8 cellular contexts compared by ENCODE assay signal in the genomic region with DNA sequence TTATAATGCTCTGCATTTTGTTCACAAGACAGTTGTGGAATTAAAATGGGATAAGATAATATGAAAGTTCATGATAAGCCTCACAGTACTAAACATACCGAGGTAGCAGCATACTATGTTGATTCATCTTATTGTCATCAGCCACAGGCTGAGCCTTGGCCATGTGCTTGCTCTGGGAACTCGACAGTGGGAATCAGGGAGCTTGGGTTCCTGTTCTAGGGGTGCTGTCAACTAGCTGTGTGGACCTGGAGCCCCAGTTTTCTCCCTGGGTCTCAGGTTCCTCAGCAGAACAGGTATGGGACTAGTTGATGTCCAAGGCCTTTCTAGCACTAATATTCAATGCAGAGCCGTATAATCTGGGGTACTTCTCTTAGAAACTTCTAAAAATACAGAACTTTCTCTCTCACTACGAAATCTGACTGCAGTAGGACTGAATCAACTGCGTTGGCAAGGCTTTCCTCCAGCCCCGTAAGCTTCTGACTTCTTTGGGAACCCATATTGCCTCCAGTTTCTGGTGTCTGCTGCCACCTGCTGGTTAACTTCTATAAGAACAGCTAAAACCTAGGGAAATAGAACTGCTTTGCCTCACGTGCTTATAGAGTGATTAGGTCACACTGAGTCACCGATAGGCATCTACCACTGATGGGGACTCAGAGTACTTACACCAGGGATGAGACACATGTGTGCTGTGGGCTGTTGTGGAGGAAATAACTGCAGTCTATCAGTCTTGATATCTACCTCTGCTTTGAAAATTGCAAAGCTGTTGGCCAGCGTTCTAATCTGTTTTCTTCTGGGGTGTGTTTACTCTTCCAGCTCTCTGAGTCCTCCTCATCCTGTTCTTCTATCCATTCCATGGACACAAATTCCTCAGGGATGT.
A peak's percentile ranks its signal among the peaks of the same experiment; 100 is the strongest.
DNase-seq lines count a peak whose midpoint lies in the region; ATAC-seq and TF ChIP-seq lines count a peak whose summit lies in the region.

No MANE protein-coding gene starts in this region.

- H3K4me1 Mint-ChIP-seq in activated naive CD8-positive, alpha-beta T cell treated with anti-CD3 and anti-CD28 coated beads, Interleukin-2, amount 50 U/mL, for 24 hours = peaks cover 31% of the 10 kb centered on the region

- TF ChIP-seq RAD21 in HCT116 (IDR thresholded peaks at IDR 0.05; ENCODE audit: low read depth) = peak; percentile 96

- 14 to 17% (median 16%) methylated on average over 9 of the region's 9 CpGs for WGBS in heart left ventricle, 4 donors
- 17 to 22% (median 20%) methylated on average over 9 of the region's 9 CpGs for WGBS in psoas muscle, 3 donors

- CTCF ChIA-PET in HCT116 (lab: Charles Lee) = interaction anchor here (0.5 to 3.8 kb wide), 26 partner anchors 8 to 953 kb away, joined by 3 to 83 read pairs (median 4); a partner anchor contains a TSS

- TF ChIP-seq CTCF in DND-41 (IDR thresholded peaks at IDR 0.05; ENCODE audit: borderline replicate concordance, extremely low read depth, low read length, poor library complexity, severe bottlenecking) (peak; percentile 91), HCT116 (IDR thresholded peaks at IDR 0.05 in 2 of 3, conservative IDR thresholded peaks at IDR 0.05 in 1 of 3; ENCODE audit: borderline replicate concordance in 1 of 3, insufficient read depth in 1 of 3, low read depth in 2 of 3, low read length in 2 of 3) (peak; percentile 63 to 91 (median 83)), heart left ventricle (IDR thresholded peaks at IDR 0.05) (peak; percentile 73 to 93 (median 86)), psoas muscle (IDR thresholded peaks at IDR 0.05) (peak; percentile 91), upper lobe of right lung (IDR thresholded peaks at IDR 0.05) (peak; percentile 85)

- RAD21 ChIA-PET in HCT116 (lab: Charles Lee; ENCODE audit: low non-redundant PET in 1 of 2, low total read pairs in 2 of 2, uncharacterized antibody in 2 of 2, unreplicated experiment in 2 of 2) = interaction anchor here (0.6 to 1.4 kb wide), 6 partner anchors 231 to 763 kb away, joined by 3 to 9 read pairs (median 3); no protein-coding TSS in a partner anchor

- DNase-seq in DND-41 = peak; percentile 71
- peak; percentile 91 for DNase-seq in HCT116 (ENCODE audit: low read depth, low spot score)
- peak; percentile 75 for DNase-seq in NCI-H1436 (lab: John Stamatoyannopoulos, UW)
- peak; percentile 89 for DNase-seq in SW480 (ENCODE audit: low spot score)
- DNase-seq in activated naive CD8-positive, alpha-beta T cell treated with anti-CD3 and anti-CD28 coated beads, Interleukin-2, amount 50 U/mL, for 24 hours = peak; percentile 68
- DNase-seq in heart left ventricle = peak in 4 of 5 donors; percentile 76 to 81 (median 78)
- DNase-seq in psoas muscle = peak; percentile 66 to 71
- no peak for DNase-seq in upper lobe of right lung

- H3K4me3 ChIP-seq in DND-41 (ENCODE audit: low read depth in 1 of 2, low read length in 2 of 2) (no peak overlapping the region), HCT116 (replicated peaks in 1 of 2; ENCODE audit: low read depth in 1 of 2, low read length in 2 of 2) (peak overlapping the region in 1 of 2 experiments; percentile 11; a peak in 1 of 4 replicates), heart left ventricle (no peak overlapping the region), psoas muscle (peak overlapping the region; percentile 20), upper lobe of right lung (no peak overlapping the region)

- H3K9ac ChIP-seq in DND-41 (ENCODE audit: low read depth, low read length) = no peak overlapping the region
- peak overlapping the region; percentile 5; the same call in 1 of the 2 replicates for H3K9ac ChIP-seq in HCT116 (ENCODE audit: low read length)

- no peaks in the 10 kb centered on the region for H3K27me3 Mint-ChIP-seq in activated naive CD8-positive, alpha-beta T cell treated with anti-CD3 and anti-CD28 coated beads, Interleukin-2, amount 50 U/mL, for 24 hours

- no TSS peak for BruUV-seq in HCT116 (replicated peaks; lab: Mats Ljungman, UMichigan)

- peaks cover 1% of the 10 kb centered on the region for H3K36me3 Mint-ChIP-seq in activated naive CD8-positive, alpha-beta T cell treated with anti-CD3 and anti-CD28 coated beads, Interleukin-2, amount 50 U/mL, for 24 hours (ENCODE audit: low read depth)

- intact Hi-C loops in HCT116 (cut with micrococcal nuclease) (loop anchor here (1.0 to 10.0 kb wide), 5 partner anchors 231 to 749 kb away; a partner anchor contains a TSS), heart left ventricle (cut with DNase I) (loop anchor here in 8 of 10 donors (1.0 to 10.0 kb wide), 4 partner anchors 111 to 261 kb away; a partner anchor contains a TSS), psoas muscle (cut with DNase I) (loop anchor here (1.0 to 2.0 kb wide), 2 partner anchors 261 kb away; no protein-coding TSS in a partner anchor), upper lobe of right lung (cut with DNase I) (loop anchor here (10.0 kb wide), 1 partner anchor 261 kb away; a partner anchor contains a TSS)

- H3K9me3 Mint-ChIP-seq in activated naive CD8-positive, alpha-beta T cell treated with anti-CD3 and anti-CD28 coated beads, Interleukin-2, amount 50 U/mL, for 24 hours = no peaks in the 10 kb centered on the region

- no peak overlapping the region for H3K27ac ChIP-seq in DND-41 (ENCODE audit: low read length)
- no peak overlapping the region for H3K27ac ChIP-seq in HCT116 (ENCODE audit: low read depth, low read length)
- peak overlapping the region in 7 of 12 donors; percentile 31 to 70 (median 44) for H3K27ac ChIP-seq in heart left ventricle
- H3K27ac ChIP-seq in psoas muscle = no peak overlapping the region
- H3K27ac ChIP-seq in upper lobe of right lung = peak overlapping the region; percentile 32

- H2AFZ ChIP-seq in DND-41 (ENCODE audit: low read depth, low read length) = peak overlapping the region; percentile 53
- peak overlapping the region; percentile 79 for H2AFZ ChIP-seq in HCT116 (ENCODE audit: low read depth, low read length, poor library complexity, severe bottlenecking)

- H3K27ac Mint-ChIP-seq in activated naive CD8-positive, alpha-beta T cell treated with anti-CD3 and anti-CD28 coated beads, Interleukin-2, amount 50 U/mL, for 24 hours = no peak overlapping the region

- H3K4me3 Mint-ChIP-seq in activated naive CD8-positive, alpha-beta T cell treated with anti-CD3 and anti-CD28 coated beads, Interleukin-2, amount 50 U/mL, for 24 hours = peak overlapping the region; percentile 47

- TF ChIP-seq POLR2A in HCT116 (IDR thresholded peaks at IDR 0.05; ENCODE audit: borderline replicate concordance, extremely low read depth, insufficient read depth, insufficient read length) (no peak), heart left ventricle (IDR thresholded peaks at IDR 0.05) (no peak)

- POLR2A ChIA-PET in HCT116 (lab: Charles Lee) = interaction anchor here (1.0 kb wide), 1 partner anchor 231 kb away, joined by 3 read pairs; no protein-coding TSS in a partner anchor

- no peak overlapping the region for H3K4me2 ChIP-seq in DND-41 (ENCODE audit: insufficient read depth, low read length)
- peak overlapping the region; percentile 64 for H3K4me2 ChIP-seq in HCT116 (ENCODE audit: low read length)

- H3K27me3 ChIP-seq in DND-41 (ENCODE audit: insufficient read depth, low read length, poor library complexity) (no peaks in the 10 kb centered on the region), HCT116 (ENCODE audit: insufficient read depth, low read length) (no peaks in the 10 kb centered on the region), heart left ventricle (no peaks in the 10 kb centered on the region), psoas muscle (ENCODE audit: insufficient read depth in 3 of 3, low read length in 2 of 3) (no peaks in the 10 kb centered on the region), upper lobe of right lung (no peaks in the 10 kb centered on the region)

- ATAC-seq in DND-41 (ENCODE audit: insufficient read depth, low read depth) (peak; percentile 94), HCT116 (peak; percentile 93), heart left ventricle (peak; percentile 22 to 85 (median 84)), psoas muscle (peak; percentile 83 to 97 (median 93)), upper lobe of right lung (peak; percentile 94)
- ATAC-seq in activated naive CD8-positive, alpha-beta T cell treated with anti-CD3 and anti-CD28 coated beads, Interleukin-2, amount 50 U/mL, for 24 hours = peak; percentile 100

- H4K20me1 ChIP-seq in DND-41 (ENCODE audit: insufficient read depth, low read length) (no peaks in the 10 kb centered on the region), HCT116 (ENCODE audit: insufficient read depth) (no peaks in the 10 kb centered on the region)

- H3K4me1 ChIP-seq in DND-41 (ENCODE audit: insufficient read depth, low read length) (peaks cover 7% of the 10 kb centered on the region), HCT116 (ENCODE audit: control insufficient read depth in 1 of 2, insufficient read depth in 2 of 2, low read length in 2 of 2) (peaks cover 2 to 12% of the 10 kb centered on the region in 2 experiments; a peak in 2 of 4 replicates), heart left ventricle (peaks cover 0 to 50% (median 18%) of the 10 kb centered on the region in 12 donors), psoas muscle (peaks cover 6% of the 10 kb centered on the region), upper lobe of right lung (peaks cover 28% of the 10 kb centered on the region)

- no peaks in the 10 kb centered on the region for H3K9me2 ChIP-seq in HCT116 (ENCODE audit: insufficient read depth)

- no peaks in the 10 kb centered on the region for H3K9me3 ChIP-seq in DND-41 (ENCODE audit: insufficient read depth, low read length, severe bottlenecking)
- H3K9me3 ChIP-seq in HCT116 (ENCODE audit: control insufficient read depth in 1 of 2, insufficient read depth in 1 of 2, low read depth in 1 of 2, low read length in 2 of 2) = no peaks in the 10 kb centered on the region
- no peaks in the 10 kb centered on the region for H3K9me3 ChIP-seq in heart left ventricle
- H3K9me3 ChIP-seq in psoas muscle = no peaks in the 10 kb centered on the region
- no peaks in the 10 kb centered on the region for H3K9me3 ChIP-seq in upper lobe of right lung

- H3K79me2 ChIP-seq in DND-41 (ENCODE audit: insufficient read depth, low read length) (no peaks in the 10 kb centered on the region), HCT116 (ENCODE audit: insufficient read depth, low read length) (no peaks in the 10 kb centered on the region)

- H3K36me3 ChIP-seq in DND-41 (ENCODE audit: insufficient read depth, low read length) = no peaks in the 10 kb centered on the region
- no peaks in the 10 kb centered on the region for H3K36me3 ChIP-seq in HCT116 (ENCODE audit: control insufficient read depth in 1 of 2, insufficient read depth in 2 of 2, low read length in 2 of 2)
- peaks cover 0 to 93% (median 86%) of the 10 kb centered on the region in 9 donors for H3K36me3 ChIP-seq in heart left ventricle
- H3K36me3 ChIP-seq in psoas muscle (ENCODE audit: insufficient read depth in 1 of 2, low read depth in 1 of 2) = peaks cover 0 to 40% of the 10 kb centered on the region in 2 donors
- H3K36me3 ChIP-seq in upper lobe of right lung = peaks cover 76% of the 10 kb centered on the region

TF ChIP-seq in HCT116, 20 proteins besides CTCF, POLR2A, EP300 and RAD21 (continues in another document):
- TF ChIP-seq, protein P1, sequence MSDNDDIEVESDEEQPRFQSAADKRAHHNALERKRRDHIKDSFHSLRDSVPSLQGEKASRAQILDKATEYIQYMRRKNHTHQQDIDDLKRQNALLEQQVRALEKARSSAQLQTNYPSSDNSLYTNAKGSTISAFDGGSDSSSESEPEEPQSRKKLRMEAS (IDR thresholded peaks at IDR 0.05) = peak; percentile 72
- TF ChIP-seq CBX3 (IDR thresholded peaks at IDR 0.05; ENCODE audit: low read depth) = peak; percentile 84

Comparison
In these comparisons a context has a peak if more than half of its experiments do, and no peak if none do; other contexts are left out.
1. H3K27ac ChIP-seq: peak in heart left ventricle (7 of 12) and upper lobe of right lung (single experiment); none in DND-41 (single experiment), HCT116 (single experiment) and psoas muscle (single experiment).
2. Peak in every context shown above with its lines, with median percentiles within 50 percentile points of each other: ATAC-seq and CTCF ChIP-seq.